ENCODE assay signal across 8 cellular contexts in the genomic region with DNA sequence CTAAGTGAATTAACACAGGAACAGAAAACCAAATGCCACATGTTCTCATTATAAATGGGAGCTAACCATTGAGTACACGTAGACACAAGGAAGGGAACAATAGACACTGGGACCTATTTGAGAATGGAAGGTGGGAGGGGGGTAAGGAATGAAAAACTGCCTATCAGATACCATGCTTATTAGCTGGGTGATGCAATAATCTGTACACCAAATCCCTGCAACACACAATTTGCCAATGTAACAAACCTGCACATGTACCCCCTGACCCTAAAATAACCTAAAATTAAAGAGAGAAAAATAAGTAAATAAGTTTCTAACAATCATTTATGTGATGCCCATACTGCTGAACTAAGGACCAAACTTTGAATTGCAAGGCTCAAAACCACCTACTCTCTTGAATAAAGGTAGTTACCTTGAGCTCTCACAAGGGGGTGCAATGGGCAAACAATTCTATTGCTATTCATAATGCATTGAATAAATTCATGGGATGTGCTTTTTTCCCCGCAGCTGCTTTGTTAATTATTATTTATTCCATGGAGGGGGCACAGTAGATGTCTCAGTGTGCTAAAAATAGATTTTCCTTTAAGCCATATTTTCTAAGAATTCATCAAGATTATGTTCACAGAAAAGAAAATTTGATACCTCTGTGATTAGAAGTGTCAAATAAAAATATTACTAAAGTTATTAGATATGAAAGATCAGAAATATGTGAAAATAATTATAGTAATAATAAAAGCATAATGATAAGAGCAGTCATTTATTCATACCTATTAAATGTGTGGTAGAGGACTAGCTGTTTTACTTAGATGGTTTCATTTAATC.
DNase-seq lines count a peak whose midpoint lies in the region; ATAC-seq and TF ChIP-seq lines count a peak whose summit lies in the region.

No MANE protein-coding gene starts in this region.

- in situ Hi-C loops in brain microvascular endothelial cell (cut with HindIII; ENCODE audit: low pct_ligation_motif_present, low sequenced_read_pairs): no loop called here

- H3K4me3 Mint-ChIP-seq in type B pancreatic cell: no peak overlapping the region

- H3K36me3 ChIP-seq in brain microvascular endothelial cell (replicated peaks) (no peaks in the 10 kb centered on the region), kidney epithelial cell (ENCODE audit: control insufficient read depth, insufficient read depth, low read length) (no peaks in the 10 kb centered on the region)

- H3K4me3 ChIP-seq in brain microvascular endothelial cell (ENCODE audit: low read depth, low read length): no peak overlapping the region
- H3K4me3 ChIP-seq in kidney epithelial cell (ENCODE audit: low read depth, low read length): no peak overlapping the region

- no peaks in the 10 kb centered on the region for H3K27me3 Mint-ChIP-seq in type B pancreatic cell

- no peaks in the 10 kb centered on the region for H3K9me3 Mint-ChIP-seq in type B pancreatic cell

- no peak overlapping the region for H3K27ac Mint-ChIP-seq in type B pancreatic cell

- DNase-seq in stimulated activated CD4-positive, alpha-beta T cell treated with anti-CD3 and anti-CD28 coated beads, Interleukin-2, amount 100 ng/mL, for 48 hours: peak; percentile 2 to 7
- no peak for DNase-seq in stimulated activated CD4-positive, alpha-beta T cell treated with anti-CD3 and anti-CD28 coated beads, Interleukin-4, amount 100 ng/mL, for 1 hour
- DNase-seq in NCI-H526 treated with DMSO at 0.1 percent for 48 hours (lab: John Stamatoyannopoulos, UW) (peak; percentile 30), brain microvascular endothelial cell (peak; percentile 74), kidney epithelial cell (ENCODE audit: low read depth) (peak; percentile 32), type B pancreatic cell (ENCODE audit: extremely low spot score, unreplicated experiment) (no peak), HPDE6-E6E7 (ENCODE audit: extremely low spot score) (no peak)

- no peak overlapping the region for H3K27ac ChIP-seq in brain microvascular endothelial cell

- no peaks in the 10 kb centered on the region for H3K27me3 ChIP-seq in brain microvascular endothelial cell (replicated peaks)
- H3K27me3 ChIP-seq in kidney epithelial cell (ENCODE audit: control insufficient read depth, insufficient read depth, low read length): no peaks in the 10 kb centered on the region

- H3K36me3 Mint-ChIP-seq in type B pancreatic cell: no peaks in the 10 kb centered on the region

- TF ChIP-seq CTCF in brain microvascular endothelial cell (IDR thresholded peaks at IDR 0.05; ENCODE audit: low read depth, low read length, missing control alignments): peak; percentile 68
- peak; percentile 62 for TF ChIP-seq CTCF in kidney epithelial cell (IDR thresholded peaks at IDR 0.05; ENCODE audit: insufficient read depth, low read length, poor library complexity, severe bottlenecking)
- TF ChIP-seq CTCF in type B pancreatic cell (conservative IDR thresholded peaks at IDR 0.05): peak; percentile 87

- peak; percentile 46 for ATAC-seq in HG03521 (IDR thresholded peaks at IDR 0.05; ENCODE audit: unreplicated experiment)

- H3K4me1 Mint-ChIP-seq in type B pancreatic cell (ENCODE audit: unreplicated experiment): no peaks in the 10 kb centered on the region

Comparison
In these comparisons a context has a peak if more than half of its experiments do, and no peak if none do; other contexts are left out.
1. DNase-seq: peak in stimulated activated CD4-positive, alpha-beta T cell treated with anti-CD3 and anti-CD28 coated beads, Interleukin-2, amount 100 ng/mL, for 48 hours (2 of 2), NCI-H526 treated with DMSO at 0.1 percent for 48 hours (single experiment), brain microvascular endothelial cell (single experiment) and kidney epithelial cell (single experiment); none in stimulated activated CD4-positive, alpha-beta T cell treated with anti-CD3 and anti-CD28 coated beads, Interleukin-4, amount 100 ng/mL, for 1 hour (single experiment), type B pancreatic cell (single experiment) and HPDE6-E6E7 (single experiment).
2. Peak in every context shown above with its lines, with median percentiles within 50 percentile points of each other: CTCF ChIP-seq.